In the genomic region with DNA sequence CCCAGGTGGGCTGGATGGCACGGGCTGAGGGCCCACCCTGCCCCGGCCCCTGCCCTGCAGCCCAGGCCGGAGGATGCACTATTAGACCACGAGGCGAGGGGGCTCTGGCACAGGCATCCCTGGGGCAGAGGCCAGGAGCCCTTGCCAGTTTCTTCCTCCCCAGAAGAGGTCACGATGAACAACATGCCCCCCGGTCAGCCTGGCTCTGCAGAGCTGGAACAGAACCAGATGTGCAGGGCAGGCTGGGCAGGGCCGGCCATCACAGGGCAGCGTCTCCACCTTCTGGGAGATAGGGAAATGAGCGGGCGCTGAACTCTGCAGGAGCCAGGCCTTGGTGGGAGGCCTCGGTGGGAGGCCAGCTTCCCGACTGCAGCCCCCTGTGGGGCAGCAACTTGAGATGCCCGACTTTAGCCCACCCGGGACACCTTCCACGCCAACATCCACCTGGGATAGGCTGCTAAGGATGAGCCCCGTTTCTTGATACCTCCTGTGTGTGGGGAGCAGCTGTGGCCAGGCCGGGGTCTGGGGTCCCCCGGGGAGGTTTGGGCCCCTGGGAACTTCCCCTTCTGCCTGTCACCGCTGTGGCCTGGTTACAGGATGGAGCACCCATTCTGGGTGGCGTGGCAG, we compare ENCODE assay signal across 3 cellular contexts.
TF ChIP-seq lines count a peak whose summit lies in the region.

No MANE protein-coding gene starts in this region.

TF ChIP-seq in SK-N-SH, 30 proteins besides CTCF, POLR2A, EP300 and RAD21:
- TF ChIP-seq, protein P1, sequence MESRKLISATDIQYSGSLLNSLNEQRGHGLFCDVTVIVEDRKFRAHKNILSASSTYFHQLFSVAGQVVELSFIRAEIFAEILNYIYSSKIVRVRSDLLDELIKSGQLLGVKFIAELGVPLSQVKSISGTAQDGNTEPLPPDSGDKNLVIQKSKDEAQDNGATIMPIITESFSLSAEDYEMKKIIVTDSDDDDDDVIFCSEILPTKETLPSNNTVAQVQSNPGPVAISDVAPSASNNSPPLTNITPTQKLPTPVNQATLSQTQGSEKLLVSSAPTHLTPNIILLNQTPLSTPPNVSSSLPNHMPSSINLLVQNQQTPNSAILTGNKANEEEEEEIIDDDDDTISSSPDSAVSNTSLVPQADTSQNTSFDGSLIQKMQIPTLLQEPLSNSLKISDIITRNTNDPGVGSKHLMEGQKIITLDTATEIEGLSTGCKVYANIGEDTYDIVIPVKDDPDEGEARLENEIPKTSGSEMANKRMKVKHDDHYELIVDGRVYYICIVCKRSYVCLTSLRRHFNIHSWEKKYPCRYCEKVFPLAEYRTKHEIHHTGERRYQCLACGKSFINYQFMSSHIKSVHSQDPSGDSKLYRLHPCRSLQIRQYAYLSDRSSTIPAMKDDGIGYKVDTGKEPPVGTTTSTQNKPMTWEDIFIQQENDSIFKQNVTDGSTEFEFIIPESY (IDR thresholded peaks at IDR 0.05; ENCODE audit: borderline replicate concordance, low read depth) = no peak
- TF ChIP-seq SMC3 (IDR thresholded peaks at IDR 0.05; ENCODE audit: low read depth, low read length) = peak; percentile 61
- TF ChIP-seq MXI1 (IDR thresholded peaks at IDR 0.05; ENCODE audit: low read depth, low read length) = peak; percentile 59; the same call in 1 of the 2 replicates
- TF ChIP-seq CHD2 (IDR thresholded peaks at IDR 0.05; ENCODE audit: low read length, partially characterized antibody) = peak; percentile 59
- peak; percentile 42; the same call in 1 of the 2 replicates for TF ChIP-seq RCOR1 (IDR thresholded peaks at IDR 0.05; ENCODE audit: low read length)
- peak; percentile 42; the same call in 1 of the 2 replicates for TF ChIP-seq GATA2 (CRISPR knock-in tag; IDR thresholded peaks at IDR 0.05)
- no peak for TF ChIP-seq GABPA (IDR thresholded peaks at IDR 0.05; ENCODE audit: low read depth)
TF ChIP-seq in SK-N-SH: peak in this region for 5.

TF ChIP-seq in SK-N-SH treated with all-trans-retinoic acid at 6 μM for 48 hours, 23 proteins besides CTCF, POLR2A, EP300 and RAD21 (continued from another document):
- TF ChIP-seq ZFP3 (CRISPR knock-in tag; IDR thresholded peaks at IDR 0.05) (no peak), ZFP30 (CRISPR knock-in tag; IDR thresholded peaks at IDR 0.05) (no peak)

TF ChIP-seq in Ishikawa, 13 proteins besides CTCF, POLR2A, EP300 and RAD21 (continued from another document):
- TF ChIP-seq FOXM1 (IDR thresholded peaks at IDR 0.05; ENCODE audit: borderline replicate concordance, low read depth) (no peak), TCF12 (IDR thresholded peaks at IDR 0.05; ENCODE audit: low read depth) (no peak), YY1 (IDR thresholded peaks at IDR 0.05; ENCODE audit: low read depth) (no peak), CREB1 (IDR thresholded peaks at IDR 0.05; ENCODE audit: low read depth) (no peak), NFIC (IDR thresholded peaks at IDR 0.05) (no peak), CEBPB (IDR thresholded peaks at IDR 0.05) (no peak), ZBTB7A (IDR thresholded peaks at IDR 0.05; ENCODE audit: low read depth) (no peak)
- TF ChIP-seq, protein P2, sequence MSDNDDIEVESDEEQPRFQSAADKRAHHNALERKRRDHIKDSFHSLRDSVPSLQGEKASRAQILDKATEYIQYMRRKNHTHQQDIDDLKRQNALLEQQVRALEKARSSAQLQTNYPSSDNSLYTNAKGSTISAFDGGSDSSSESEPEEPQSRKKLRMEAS (IDR thresholded peaks at IDR 0.05) = no peak
- TF ChIP-seq, protein P3, sequence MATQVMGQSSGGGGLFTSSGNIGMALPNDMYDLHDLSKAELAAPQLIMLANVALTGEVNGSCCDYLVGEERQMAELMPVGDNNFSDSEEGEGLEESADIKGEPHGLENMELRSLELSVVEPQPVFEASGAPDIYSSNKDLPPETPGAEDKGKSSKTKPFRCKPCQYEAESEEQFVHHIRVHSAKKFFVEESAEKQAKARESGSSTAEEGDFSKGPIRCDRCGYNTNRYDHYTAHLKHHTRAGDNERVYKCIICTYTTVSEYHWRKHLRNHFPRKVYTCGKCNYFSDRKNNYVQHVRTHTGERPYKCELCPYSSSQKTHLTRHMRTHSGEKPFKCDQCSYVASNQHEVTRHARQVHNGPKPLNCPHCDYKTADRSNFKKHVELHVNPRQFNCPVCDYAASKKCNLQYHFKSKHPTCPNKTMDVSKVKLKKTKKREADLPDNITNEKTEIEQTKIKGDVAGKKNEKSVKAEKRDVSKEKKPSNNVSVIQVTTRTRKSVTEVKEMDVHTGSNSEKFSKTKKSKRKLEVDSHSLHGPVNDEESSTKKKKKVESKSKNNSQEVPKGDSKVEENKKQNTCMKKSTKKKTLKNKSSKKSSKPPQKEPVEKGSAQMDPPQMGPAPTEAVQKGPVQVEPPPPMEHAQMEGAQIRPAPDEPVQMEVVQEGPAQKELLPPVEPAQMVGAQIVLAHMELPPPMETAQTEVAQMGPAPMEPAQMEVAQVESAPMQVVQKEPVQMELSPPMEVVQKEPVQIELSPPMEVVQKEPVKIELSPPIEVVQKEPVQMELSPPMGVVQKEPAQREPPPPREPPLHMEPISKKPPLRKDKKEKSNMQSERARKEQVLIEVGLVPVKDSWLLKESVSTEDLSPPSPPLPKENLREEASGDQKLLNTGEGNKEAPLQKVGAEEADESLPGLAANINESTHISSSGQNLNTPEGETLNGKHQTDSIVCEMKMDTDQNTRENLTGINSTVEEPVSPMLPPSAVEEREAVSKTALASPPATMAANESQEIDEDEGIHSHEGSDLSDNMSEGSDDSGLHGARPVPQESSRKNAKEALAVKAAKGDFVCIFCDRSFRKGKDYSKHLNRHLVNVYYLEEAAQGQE (IDR thresholded peaks at IDR 0.05; ENCODE audit: low read depth) = no peak
- TF ChIP-seq, protein P4, sequence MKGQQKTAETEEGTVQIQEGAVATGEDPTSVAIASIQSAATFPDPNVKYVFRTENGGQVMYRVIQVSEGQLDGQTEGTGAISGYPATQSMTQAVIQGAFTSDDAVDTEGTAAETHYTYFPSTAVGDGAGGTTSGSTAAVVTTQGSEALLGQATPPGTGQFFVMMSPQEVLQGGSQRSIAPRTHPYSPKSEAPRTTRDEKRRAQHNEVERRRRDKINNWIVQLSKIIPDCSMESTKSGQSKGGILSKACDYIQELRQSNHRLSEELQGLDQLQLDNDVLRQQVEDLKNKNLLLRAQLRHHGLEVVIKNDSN (IDR thresholded peaks at IDR 0.05) = no peak
